10 cellular contexts compared by ENCODE assay signal in genomic region chr1:199279872-199280649, GRCh38.
DNase-seq lines count a peak whose midpoint lies in the region; ATAC-seq and TF ChIP-seq lines count a peak whose summit lies in the region.
"Had no signal": no experiment of that assay in that cellular context is flagged by ENCODE, and none has a peak within 500 bp of the region (broad histone marks: within the 10 kb centered on the region; RNA-seq: fewer than 3 reads in every experiment).

No MANE protein-coding gene starts in this region.

- peaks cover 10% of the 10 kb centered on the region for H3K9me3 Mint-ChIP-seq in mesothelial cell of epicardium

- DNase-seq in AG08396 (ENCODE audit: low spot score) (peak; percentile 8), brain microvascular endothelial cell (peak; percentile 46), mesothelial cell of epicardium (ENCODE audit: low spot score in 2 of 2, unreplicated experiment in 2 of 2) (no peak), NCI-H1694 treated with DMSO at 0.1 percent for 48 hours (lab: John Stamatoyannopoulos, UW) (no peak)
- DNase-seq: CD4-positive, CD25-positive, alpha-beta regulatory T cell; NCI-H2171 had no signal

- no peaks in the 10 kb centered on the region for H3K4me1 Mint-ChIP-seq in mesothelial cell of epicardium

- in situ Hi-C loops in brain microvascular endothelial cell (cut with HindIII; ENCODE audit: low pct_ligation_motif_present, low sequenced_read_pairs): no loop called here

- no peak overlapping the region for H3K27ac ChIP-seq in brain microvascular endothelial cell

- H3K4me3 ChIP-seq in brain microvascular endothelial cell (ENCODE audit: low read depth, low read length): no peak overlapping the region

- peak; percentile 55 for ATAC-seq in GM18873 (IDR thresholded peaks at IDR 0.05; ENCODE audit: low FRiP score, unreplicated experiment)
- peak; percentile 45 for ATAC-seq in HG03342 (IDR thresholded peaks at IDR 0.05; ENCODE audit: unreplicated experiment)
- ATAC-seq in HG03159 (IDR thresholded peaks at IDR 0.05; ENCODE audit: unreplicated experiment): no peak
- ATAC-seq in GM19455 (IDR thresholded peaks at IDR 0.05; ENCODE audit: unreplicated experiment): no peak

- H3K36me3 ChIP-seq in brain microvascular endothelial cell (replicated peaks): no peaks in the 10 kb centered on the region

- peak; percentile 29 for TF ChIP-seq CTCF in brain microvascular endothelial cell (IDR thresholded peaks at IDR 0.05; ENCODE audit: low read depth, low read length, missing control alignments)
- no peak for TF ChIP-seq CTCF in mesothelial cell of epicardium (IDR thresholded peaks at IDR 0.05; ENCODE audit: unreplicated experiment)

- no peaks in the 10 kb centered on the region for H3K27me3 Mint-ChIP-seq in mesothelial cell of epicardium (ENCODE audit: low read depth)

- H3K27ac Mint-ChIP-seq in mesothelial cell of epicardium: no peak overlapping the region
- H3K27ac Mint-ChIP-seq: CD4-positive, CD25-positive, alpha-beta regulatory T cell had no signal

- no peaks in the 10 kb centered on the region for H3K27me3 ChIP-seq in brain microvascular endothelial cell (replicated peaks)

- H3K36me3 Mint-ChIP-seq in mesothelial cell of epicardium: no peaks in the 10 kb centered on the region
- H3K36me3 Mint-ChIP-seq: CD4-positive, CD25-positive, alpha-beta regulatory T cell had no signal

- H3K4me3 Mint-ChIP-seq in mesothelial cell of epicardium: no peak overlapping the region
- H3K4me3 Mint-ChIP-seq: CD4-positive, CD25-positive, alpha-beta regulatory T cell had no signal

Comparison
In these comparisons a context has a peak if more than half of its experiments do, and no peak if none do; other contexts are left out.
1. DNase-seq: peak in AG08396 (single experiment) and brain microvascular endothelial cell (single experiment); none in mesothelial cell of epicardium (0 of 2) and NCI-H1694 treated with DMSO at 0.1 percent for 48 hours (single experiment).
2. ATAC-seq: peak in GM18873 (single experiment) and HG03342 (single experiment); none in HG03159 (single experiment) and GM19455 (single experiment).